16 cellular contexts compared by ENCODE assay signal in genomic region chr9:93813687-93814560, GRCh38.
DNase-seq lines count a peak whose midpoint lies in the region; ATAC-seq and TF ChIP-seq lines count a peak whose summit lies in the region.
"Had no signal": no experiment of that assay in that cellular context is flagged by ENCODE, and none has a peak within 500 bp of the region (broad histone marks: within the 10 kb centered on the region; RNA-seq: fewer than 3 reads in every experiment).

No MANE protein-coding gene starts in this region.

- H3K27ac ChIP-seq in transverse colon = no peak overlapping the region
- H3K27ac ChIP-seq: PC-9, tibial nerve had no signal

- no peak for TF ChIP-seq POLR2A in transverse colon (IDR thresholded peaks at IDR 0.05)

- H3K27me3 Mint-ChIP-seq in activated CD8-positive, alpha-beta memory T cell treated with anti-CD3 and anti-CD28 coated beads, Interleukin-2, amount 10 ng/mL, durations not matched to agents 7 days and 5 days = peaks cover 16% of the 10 kb centered on the region
- peaks cover 13% of the 10 kb centered on the region for H3K27me3 Mint-ChIP-seq in activated B cell treated with CpG ODN at 0.5 μM for 24 hours
- peaks cover 17% of the 10 kb centered on the region for H3K27me3 Mint-ChIP-seq in activated CD8-positive, alpha-beta T cell treated with anti-CD3 and anti-CD28 coated beads for 36 hours
- H3K27me3 Mint-ChIP-seq in stimulated activated naive CD8-positive, alpha-beta T cell treated with anti-CD3 and anti-CD28 coated beads, Interleukin-15, amount 100 ng/mL, for 72 hours = peaks cover 40% of the 10 kb centered on the region

- CTCF ChIA-PET in activated CD8-positive, alpha-beta memory T cell treated with anti-CD3 and anti-CD28 coated beads, Interleukin-2, amount 10 ng/mL, durations not matched to agents 7 days and 5 days (lab: Charles Lee) = no interaction called here
- CTCF ChIA-PET in activated B cell treated with CpG ODN at 0.5 μM for 24 hours (lab: Charles Lee) = no interaction called here
- CTCF ChIA-PET in activated CD8-positive, alpha-beta T cell treated with anti-CD3 and anti-CD28 coated beads for 36 hours (lab: Charles Lee) = no interaction called here

- no peak overlapping the region for H3K4me3 ChIP-seq in transverse colon
- H3K4me3 ChIP-seq: PC-9, tibial nerve had no signal

- 31% methylated on average over 9 of the region's 12 CpGs; no CpG with 5 or more reads in 1 of the 2 donors for WGBS in transverse colon (ENCODE audit: low coverage in 1 of 2), 2 donors

- H3K36me3 ChIP-seq in transverse colon = no peaks in the 10 kb centered on the region
- H3K36me3 ChIP-seq: tibial nerve had no signal

- DNase-seq in activated CD8-positive, alpha-beta memory T cell treated with anti-CD3 and anti-CD28 coated beads, Interleukin-2, amount 10 ng/mL, durations not matched to agents 7 days and 5 days = peak; percentile 29
- DNase-seq in activated CD8-positive, alpha-beta memory T cell treated with anti-CD3 and anti-CD28 coated beads, Interleukin-2, amount 50 U/mL, for 4 hours = no peak
- peak; percentile 88 for DNase-seq in NCI-H2171 treated with DMSO at 0.1 percent for 48 hours (lab: John Stamatoyannopoulos, UW)
- DNase-seq in activated B cell treated with CpG ODN at 0.5 μM for 24 hours = peak; percentile 8
- DNase-seq in transverse colon = peak; percentile 15
- DNase-seq in activated CD8-positive, alpha-beta T cell treated with anti-CD3 and anti-CD28 coated beads for 36 hours = no peak
- DNase-seq in pons (ENCODE audit: low spot score) = no peak
- no peak for DNase-seq in stimulated activated naive CD8-positive, alpha-beta T cell treated with anti-CD3 and anti-CD28 coated beads, Interleukin-15, amount 100 ng/mL, for 72 hours
- DNase-seq: amygdala, DND-41, islet precursor cell, PC-9, T1000 had no signal

- TF ChIP-seq EP300 in transverse colon (IDR thresholded peaks at IDR 0.05; ENCODE audit: low read depth) = no peak

- POLR2A ChIA-PET in activated B cell treated with CpG ODN at 0.5 μM for 24 hours (lab: Charles Lee) = no interaction called here
- POLR2A ChIA-PET in activated CD8-positive, alpha-beta T cell treated with anti-CD3 and anti-CD28 coated beads for 36 hours (lab: Charles Lee) = no interaction called here

- intact Hi-C loops in activated B cell treated with CpG ODN at 0.5 μM for 24 hours (cut with micrococcal nuclease) = no loop called here
- intact Hi-C loops in transverse colon (cut with DNase I; ENCODE audit: low total_unique reads) = no loop called here
- intact Hi-C loops in activated CD8-positive, alpha-beta T cell treated with anti-CD3 and anti-CD28 coated beads for 36 hours (cut with micrococcal nuclease) = no loop called here

- no peaks in the 10 kb centered on the region for H3K27me3 ChIP-seq in transverse colon

- no peak for ATAC-seq in activated CD8-positive, alpha-beta memory T cell treated with anti-CD3 and anti-CD28 coated beads, Interleukin-2, amount 10 ng/mL, durations not matched to agents 7 days and 5 days
- no peak for ATAC-seq in activated B cell treated with CpG ODN at 0.5 μM for 24 hours (ENCODE audit: low read depth)
- ATAC-seq in activated CD8-positive, alpha-beta T cell treated with anti-CD3 and anti-CD28 coated beads for 36 hours = no peak
- ATAC-seq in stimulated activated naive CD8-positive, alpha-beta T cell treated with anti-CD3 and anti-CD28 coated beads, Interleukin-15, amount 100 ng/mL, for 72 hours = no peak
- ATAC-seq: sciatic nerve had no signal

- no peaks in the 10 kb centered on the region for H3K4me1 Mint-ChIP-seq in activated CD8-positive, alpha-beta memory T cell treated with anti-CD3 and anti-CD28 coated beads, Interleukin-2, amount 10 ng/mL, durations not matched to agents 7 days and 5 days
- H3K4me1 Mint-ChIP-seq in activated B cell treated with CpG ODN at 0.5 μM for 24 hours = no peaks in the 10 kb centered on the region
- H3K4me1 Mint-ChIP-seq in activated CD8-positive, alpha-beta T cell treated with anti-CD3 and anti-CD28 coated beads for 36 hours (ENCODE audit: low read depth) = no peaks in the 10 kb centered on the region
- no peaks in the 10 kb centered on the region for H3K4me1 Mint-ChIP-seq in stimulated activated naive CD8-positive, alpha-beta T cell treated with anti-CD3 and anti-CD28 coated beads, Interleukin-15, amount 100 ng/mL, for 72 hours

- no peak overlapping the region for H3K4me3 Mint-ChIP-seq in activated CD8-positive, alpha-beta memory T cell treated with anti-CD3 and anti-CD28 coated beads, Interleukin-2, amount 10 ng/mL, durations not matched to agents 7 days and 5 days
- no peak overlapping the region for H3K4me3 Mint-ChIP-seq in activated B cell treated with CpG ODN at 0.5 μM for 24 hours
- H3K4me3 Mint-ChIP-seq in activated CD8-positive, alpha-beta T cell treated with anti-CD3 and anti-CD28 coated beads for 36 hours = no peak overlapping the region
- no peak overlapping the region for H3K4me3 Mint-ChIP-seq in stimulated activated naive CD8-positive, alpha-beta T cell treated with anti-CD3 and anti-CD28 coated beads, Interleukin-15, amount 100 ng/mL, for 72 hours
- H3K4me3 Mint-ChIP-seq: dendritic cell treated with granulocyte-macrophage colony-stimulating factor and Interleukin-4, amounts not matched to agents 40 ng/mL and 50 ng/mL, for 4 days had no signal

- H3K27ac Mint-ChIP-seq in activated CD8-positive, alpha-beta memory T cell treated with anti-CD3 and anti-CD28 coated beads, Interleukin-2, amount 10 ng/mL, durations not matched to agents 7 days and 5 days = no peak overlapping the region
- H3K27ac Mint-ChIP-seq in activated B cell treated with CpG ODN at 0.5 μM for 24 hours = no peak overlapping the region
- H3K27ac Mint-ChIP-seq in activated CD8-positive, alpha-beta T cell treated with anti-CD3 and anti-CD28 coated beads for 36 hours = no peak overlapping the region
- peak overlapping the region in 1 of 2 donors; percentile 43 for H3K27ac Mint-ChIP-seq in stimulated activated naive CD8-positive, alpha-beta T cell treated with anti-CD3 and anti-CD28 coated beads, Interleukin-15, amount 100 ng/mL, for 72 hours
- H3K27ac Mint-ChIP-seq: dendritic cell treated with granulocyte-macrophage colony-stimulating factor and Interleukin-4, amounts not matched to agents 40 ng/mL and 50 ng/mL, for 4 days had no signal

- no peaks in the 10 kb centered on the region for H3K4me1 ChIP-seq in transverse colon
- H3K4me1 ChIP-seq: tibial nerve had no signal

- H3K36me3 Mint-ChIP-seq in activated CD8-positive, alpha-beta memory T cell treated with anti-CD3 and anti-CD28 coated beads, Interleukin-2, amount 10 ng/mL, durations not matched to agents 7 days and 5 days = no peaks in the 10 kb centered on the region
- no peaks in the 10 kb centered on the region for H3K36me3 Mint-ChIP-seq in activated B cell treated with CpG ODN at 0.5 μM for 24 hours (ENCODE audit: low read depth)
- no peaks in the 10 kb centered on the region for H3K36me3 Mint-ChIP-seq in activated CD8-positive, alpha-beta T cell treated with anti-CD3 and anti-CD28 coated beads for 36 hours (ENCODE audit: low read depth)

- no peaks in the 10 kb centered on the region for H3K9me3 ChIP-seq in transverse colon

- H3K9me3 Mint-ChIP-seq in activated CD8-positive, alpha-beta memory T cell treated with anti-CD3 and anti-CD28 coated beads, Interleukin-2, amount 10 ng/mL, durations not matched to agents 7 days and 5 days (ENCODE audit: low read depth) = no peaks in the 10 kb centered on the region
- no peaks in the 10 kb centered on the region for H3K9me3 Mint-ChIP-seq in activated B cell treated with CpG ODN at 0.5 μM for 24 hours
- H3K9me3 Mint-ChIP-seq in activated CD8-positive, alpha-beta T cell treated with anti-CD3 and anti-CD28 coated beads for 36 hours = no peaks in the 10 kb centered on the region
- no peaks in the 10 kb centered on the region for H3K9me3 Mint-ChIP-seq in stimulated activated naive CD8-positive, alpha-beta T cell treated with anti-CD3 and anti-CD28 coated beads, Interleukin-15, amount 100 ng/mL, for 72 hours

- TF ChIP-seq CTCF in activated B cell treated with CpG ODN at 0.5 μM for 24 hours (IDR thresholded peaks at IDR 0.05) = no peak
- no peak for TF ChIP-seq CTCF in transverse colon (IDR thresholded peaks at IDR 0.05)
- no peak for TF ChIP-seq CTCF in activated CD8-positive, alpha-beta T cell treated with anti-CD3 and anti-CD28 coated beads for 36 hours (IDR thresholded peaks at IDR 0.05)

- in situ Hi-C loops in transverse colon (cut with MboI; ENCODE audit: low pct_ligation_motif_present in 1 of 4, low pct_unique_long_range_greater_than_20kb in 1 of 4, low sequenced_read_pairs in 3 of 4) = no loop called here

Comparison
In these comparisons a context has a peak if more than half of its experiments do, and no peak if none do; other contexts are left out.
1. DNase-seq: peak in activated CD8-positive, alpha-beta memory T cell treated with anti-CD3 and anti-CD28 coated beads, Interleukin-2, amount 10 ng/mL, durations not matched to agents 7 days and 5 days (single experiment), NCI-H2171 treated with DMSO at 0.1 percent for 48 hours (single experiment), activated B cell treated with CpG ODN at 0.5 μM for 24 hours (single experiment) and transverse colon (single experiment); none in activated CD8-positive, alpha-beta memory T cell treated with anti-CD3 and anti-CD28 coated beads, Interleukin-2, amount 50 U/mL, for 4 hours (single experiment), activated CD8-positive, alpha-beta T cell treated with anti-CD3 and anti-CD28 coated beads for 36 hours (single experiment), pons (single experiment) and stimulated activated naive CD8-positive, alpha-beta T cell treated with anti-CD3 and anti-CD28 coated beads, Interleukin-15, amount 100 ng/mL, for 72 hours (0 of 2).